Comparison of ENCODE assay signal across 9 cellular contexts in genomic region chrX:24241822-24242648, GRCh38.
DNase-seq lines count a peak whose midpoint lies in the region; ATAC-seq and TF ChIP-seq lines count a peak whose summit lies in the region.
"Had no signal": no experiment of that assay in that cellular context is flagged by ENCODE, and none has a peak within 500 bp of the region (broad histone marks: within the 10 kb centered on the region; RNA-seq: fewer than 3 reads in every experiment).

No MANE protein-coding gene starts in this region.

- peak; percentile 24 for ATAC-seq in GM18511 (IDR thresholded peaks at IDR 0.05; ENCODE audit: unreplicated experiment)
- peak; percentile 5 for ATAC-seq in HG03439 (IDR thresholded peaks at IDR 0.05; ENCODE audit: unreplicated experiment)
- peak in 3 of 4 donors; percentile 12 to 59 (median 32) for ATAC-seq in psoas muscle
- ATAC-seq in HG03139 (IDR thresholded peaks at IDR 0.05; ENCODE audit: unreplicated experiment): no peak

- peaks cover 19 to 30% (median 22%) of the 10 kb centered on the region in 10 experiments for H3K4me1 ChIP-seq in BLaER1 treated with 17β-estradiol and CSF1 and Interleukin-3, amounts not matched to agents 10 nM and 100 nM
- H3K4me1 ChIP-seq in psoas muscle: no peaks in the 10 kb centered on the region
- H3K4me1 ChIP-seq: SJSA1 had no signal

- peak overlapping the region in 3 of 11 experiments; percentile 13 to 28 (median 15); a peak in 4 of 22 replicates for H3K9ac ChIP-seq in BLaER1 treated with 17β-estradiol and CSF1 and Interleukin-3, amounts not matched to agents 10 nM and 100 nM

- no peaks in the 10 kb centered on the region for H3K9me3 ChIP-seq in BLaER1 treated with 17β-estradiol and CSF1 and Interleukin-3, amounts not matched to agents 10 nM and 100 nM (replicated peaks in 1 of 11)
- H3K9me3 ChIP-seq in psoas muscle: no peaks in the 10 kb centered on the region
- H3K9me3 ChIP-seq: SJSA1 had no signal

- WGBS in psoas muscle, 3 donors: 50 to 53% (median 52%) methylated on average over 11 to 13 of the region's 13 CpGs

- H3K27me3 ChIP-seq in BLaER1 treated with 17β-estradiol and CSF1 and Interleukin-3, amounts not matched to agents 10 nM and 100 nM: peaks cover 0 to 8% (median 0%) of the 10 kb centered on the region in 11 experiments; a peak in 1 of 22 replicates
- no peaks in the 10 kb centered on the region for H3K27me3 ChIP-seq in psoas muscle (ENCODE audit: insufficient read depth in 3 of 3, low read length in 2 of 3)
- H3K27me3 ChIP-seq: SJSA1 had no signal

- H3K27ac ChIP-seq in BLaER1 treated with 17β-estradiol and CSF1 and Interleukin-3, amounts not matched to agents 10 nM and 100 nM: peak overlapping the region in 6 of 11 experiments; percentile 7 to 44 (median 30); a peak in 10 of 22 replicates
- no peak overlapping the region for H3K27ac ChIP-seq in psoas muscle
- H3K27ac ChIP-seq: SJSA1 had no signal

- peaks cover 0 to 4% (median 0%) of the 10 kb centered on the region in 11 experiments; a peak in 2 of 22 replicates for H4K20me1 ChIP-seq in BLaER1 treated with 17β-estradiol and CSF1 and Interleukin-3, amounts not matched to agents 10 nM and 100 nM

- peak overlapping the region; percentile 40 to 75 (median 57) for H3K4me2 ChIP-seq in BLaER1 treated with 17β-estradiol and CSF1 and Interleukin-3, amounts not matched to agents 10 nM and 100 nM

- no peak overlapping the region for H3K4me3 ChIP-seq in BLaER1 treated with 17β-estradiol and CSF1 and Interleukin-3, amounts not matched to agents 10 nM and 100 nM
- no peak overlapping the region for H3K4me3 ChIP-seq in fibroblast of pulmonary artery (replicated peaks; ENCODE audit: low read depth, low read length)
- H3K4me3 ChIP-seq in psoas muscle: no peak overlapping the region
- H3K4me3 ChIP-seq: SJSA1 had no signal

- H3K36me3 ChIP-seq in BLaER1 treated with 17β-estradiol and CSF1 and Interleukin-3, amounts not matched to agents 10 nM and 100 nM: no peaks in the 10 kb centered on the region
- H3K36me3 ChIP-seq in psoas muscle (ENCODE audit: insufficient read depth in 1 of 2, low read depth in 1 of 2): no peaks in the 10 kb centered on the region
- H3K36me3 ChIP-seq: SJSA1 had no signal

- TF ChIP-seq CTCF in fibroblast of pulmonary artery (IDR thresholded peaks at IDR 0.05; ENCODE audit: low read length, missing control alignments): peak; percentile 21
- peak; percentile 46 for TF ChIP-seq CTCF in psoas muscle (IDR thresholded peaks at IDR 0.05)

- intact Hi-C loops in psoas muscle (cut with DNase I): loop anchor here (10.0 kb wide), 2 partner anchors 157 to 167 kb away; no protein-coding TSS in a partner anchor

- DNase-seq in RPMI7951 (ENCODE audit: low read depth) (peak; percentile 45), fibroblast of pulmonary artery (ENCODE audit: low read depth) (peak; percentile 53), psoas muscle (no peak)
- no peak for DNase-seq in stimulated activated CD4-positive, alpha-beta T cell treated with anti-CD3 and anti-CD28 coated beads, Interleukin-4, amount 100 ng/mL, for 4 hours

Comparison
In these comparisons a context has a peak if more than half of its experiments do, and no peak if none do; other contexts are left out.
1. DNase-seq: peak in RPMI7951 (single experiment) and fibroblast of pulmonary artery (single experiment); none in psoas muscle (0 of 2) and stimulated activated CD4-positive, alpha-beta T cell treated with anti-CD3 and anti-CD28 coated beads, Interleukin-4, amount 100 ng/mL, for 4 hours (0 of 2).